Comparison of ENCODE assay signal across 1 cellular context in genomic region chr2:2698182-2699116, GRCh38.
TF ChIP-seq lines count a peak whose summit lies in the region.

No MANE protein-coding gene starts in this region.

TF ChIP-seq in HepG2, 621 proteins besides CTCF, POLR2A, EP300 and RAD21 (continued from another document):
- TF ChIP-seq ZBTB26 (CRISPR knock-in tag; IDR thresholded peaks at IDR 0.05; ENCODE audit: borderline replicate concordance) = no peak
- no peak for TF ChIP-seq SRY (CRISPR knock-in tag; IDR thresholded peaks at IDR 0.05)
- TF ChIP-seq NFE2L2 (IDR thresholded peaks at IDR 0.05; ENCODE audit: low read length) = no peak
- TF ChIP-seq ZNF670 (CRISPR knock-in tag; IDR thresholded peaks at IDR 0.05; ENCODE audit: borderline replicate concordance) = no peak
- TF ChIP-seq RARG (CRISPR knock-in tag; IDR thresholded peaks at IDR 0.05; ENCODE audit: low read depth) = no peak
- no peak for TF ChIP-seq ZKSCAN8 (CRISPR knock-in tag; IDR thresholded peaks at IDR 0.05; ENCODE audit: borderline replicate concordance)
- no peak for TF ChIP-seq ZBTB8A (CRISPR knock-in tag; IDR thresholded peaks at IDR 0.05; ENCODE audit: borderline replicate concordance, low read depth)
- no peak for TF ChIP-seq ZNF496 (CRISPR knock-in tag; IDR thresholded peaks at IDR 0.05; ENCODE audit: insufficient replicate concordance)
